ENCODE assay signal across 8 cellular contexts in the genomic region with DNA sequence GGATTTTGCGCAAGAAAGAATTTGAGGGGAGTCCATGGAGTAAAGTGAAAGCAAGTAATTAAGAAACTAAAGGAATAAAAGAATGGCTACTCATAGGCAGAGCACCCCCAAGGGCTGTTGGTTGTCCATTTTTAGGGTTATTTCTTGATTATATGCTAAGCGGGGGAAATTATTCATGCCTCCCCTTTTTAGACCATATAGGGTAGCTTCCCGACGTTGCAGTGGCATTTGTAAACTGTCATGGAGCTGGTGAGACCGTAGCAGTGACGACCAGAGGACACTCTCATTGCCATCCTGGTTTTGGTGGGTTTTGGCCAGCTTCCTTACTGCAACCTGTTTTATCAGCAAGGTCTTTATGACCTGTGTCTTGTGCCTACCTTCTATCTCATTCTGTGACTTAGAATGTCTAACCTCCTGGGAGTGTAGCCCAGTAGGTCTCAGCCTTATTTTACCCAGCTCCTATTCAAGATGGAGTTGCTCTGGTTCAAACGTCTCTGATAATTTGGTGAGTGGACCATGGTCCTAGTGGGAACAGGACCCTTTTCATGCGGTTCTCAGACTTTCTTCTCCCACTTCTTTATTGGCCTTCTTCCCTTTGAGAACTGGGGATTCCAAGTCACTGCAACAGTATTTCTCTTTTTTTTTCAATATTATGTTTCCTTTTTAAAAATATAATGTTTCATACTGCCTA. TPM values are rescaled to one million over a fixed set of nuclear protein-coding genes. Genes with fewer than 3 reads are reported as not detected.
DNase-seq lines count a peak whose midpoint lies in the region; ATAC-seq and TF ChIP-seq lines count a peak whose summit lies in the region.

No MANE protein-coding gene starts in this region.

- no peaks in the 10 kb centered on the region for H3K27me3 Mint-ChIP-seq in activated naive CD4-positive, alpha-beta T cell treated with anti-CD3 and anti-CD28 coated beads, Interleukin-2, amount 50 U/mL, for 24 hours
- no peaks in the 10 kb centered on the region for H3K27me3 Mint-ChIP-seq in activated naive CD8-positive, alpha-beta T cell treated with anti-CD3 and anti-CD28 coated beads, Interleukin-2, amount 50 U/mL, for 24 hours
- no peaks in the 10 kb centered on the region for H3K27me3 Mint-ChIP-seq in mesothelial cell of epicardium (ENCODE audit: low read depth)

- H3K27ac Mint-ChIP-seq in activated naive CD4-positive, alpha-beta T cell treated with anti-CD3 and anti-CD28 coated beads, Interleukin-2, amount 50 U/mL, for 24 hours, result peak overlapping the region; percentile 99
- H3K27ac Mint-ChIP-seq in activated naive CD8-positive, alpha-beta T cell treated with anti-CD3 and anti-CD28 coated beads, Interleukin-2, amount 50 U/mL, for 24 hours, result peak overlapping the region; percentile 99
- peak overlapping the region; percentile 99 for H3K27ac Mint-ChIP-seq in mesothelial cell of epicardium

- in situ Hi-C loops in GM13976 (cut with MboI; ENCODE audit: low sequenced_read_pairs, unreplicated experiment), result no loop called here

- peak overlapping the region; percentile 94 for H3K4me3 Mint-ChIP-seq in activated naive CD4-positive, alpha-beta T cell treated with anti-CD3 and anti-CD28 coated beads, Interleukin-2, amount 50 U/mL, for 24 hours
- H3K4me3 Mint-ChIP-seq in activated naive CD8-positive, alpha-beta T cell treated with anti-CD3 and anti-CD28 coated beads, Interleukin-2, amount 50 U/mL, for 24 hours, result peak overlapping the region; percentile 93
- peak overlapping the region; percentile 85 for H3K4me3 Mint-ChIP-seq in mesothelial cell of epicardium

- peaks cover 78% of the 10 kb centered on the region for H3K4me1 Mint-ChIP-seq in activated naive CD4-positive, alpha-beta T cell treated with anti-CD3 and anti-CD28 coated beads, Interleukin-2, amount 50 U/mL, for 24 hours
- H3K4me1 Mint-ChIP-seq in activated naive CD8-positive, alpha-beta T cell treated with anti-CD3 and anti-CD28 coated beads, Interleukin-2, amount 50 U/mL, for 24 hours, result peaks cover 64% of the 10 kb centered on the region
- peaks cover 28% of the 10 kb centered on the region for H3K4me1 Mint-ChIP-seq in mesothelial cell of epicardium

- DNase-seq in activated naive CD4-positive, alpha-beta T cell treated with Interleukin-2 at 50 U/mL for 16 hours, result no peak
- no peak for DNase-seq in activated naive CD8-positive, alpha-beta T cell treated with anti-CD3 and anti-CD28 coated beads, Interleukin-2, amount 50 U/mL, for 24 hours
- DNase-seq in mesothelial cell of epicardium (ENCODE audit: low spot score in 2 of 2, unreplicated experiment in 2 of 2) (no peak), upper lobe of left lung (no peak), NCI-H1092 treated with DMSO at 0.1 percent for 48 hours (lab: John Stamatoyannopoulos, UW) (no peak), superior temporal gyrus (ENCODE audit: extremely low spot score) (no peak), GM13976 (ENCODE audit: low spot score) (no peak)

- peaks cover 2% of the 10 kb centered on the region for H3K36me3 Mint-ChIP-seq in activated naive CD4-positive, alpha-beta T cell treated with anti-CD3 and anti-CD28 coated beads, Interleukin-2, amount 50 U/mL, for 24 hours
- H3K36me3 Mint-ChIP-seq in activated naive CD8-positive, alpha-beta T cell treated with anti-CD3 and anti-CD28 coated beads, Interleukin-2, amount 50 U/mL, for 24 hours (ENCODE audit: low read depth), result peaks cover 10% of the 10 kb centered on the region
- peaks cover 4% of the 10 kb centered on the region for H3K36me3 Mint-ChIP-seq in mesothelial cell of epicardium

- no peak for TF ChIP-seq POLR2A in upper lobe of left lung (IDR thresholded peaks at IDR 0.05)

- H3K4me1 ChIP-seq in upper lobe of left lung, result peaks cover 17 to 34% (median 24%) of the 10 kb centered on the region in 4 donors

- peak overlapping the region in 2 of 4 donors; percentile 85 to 86 for H3K4me3 ChIP-seq in upper lobe of left lung

- H3K9me3 Mint-ChIP-seq in activated naive CD4-positive, alpha-beta T cell treated with anti-CD3 and anti-CD28 coated beads, Interleukin-2, amount 50 U/mL, for 24 hours, result no peaks in the 10 kb centered on the region
- H3K9me3 Mint-ChIP-seq in activated naive CD8-positive, alpha-beta T cell treated with anti-CD3 and anti-CD28 coated beads, Interleukin-2, amount 50 U/mL, for 24 hours, result no peaks in the 10 kb centered on the region
- no peaks in the 10 kb centered on the region for H3K9me3 Mint-ChIP-seq in mesothelial cell of epicardium

- H3K9me3 ChIP-seq in upper lobe of left lung, result no peaks in the 10 kb centered on the region

- 90 to 93% methylated on average over 8 of the region's 8 CpGs for WGBS in upper lobe of left lung, 2 donors

- no peaks in the 10 kb centered on the region for H3K27me3 ChIP-seq in upper lobe of left lung

- no peak for TF ChIP-seq CTCF in mesothelial cell of epicardium (IDR thresholded peaks at IDR 0.05; ENCODE audit: unreplicated experiment)
- no peak for TF ChIP-seq CTCF in upper lobe of left lung (IDR thresholded peaks at IDR 0.05)
- TF ChIP-seq CTCF in GM13976 (IDR thresholded peaks at IDR 0.05; ENCODE audit: borderline replicate concordance, control extremely low read depth, extremely low read depth, insufficient read depth, missing control alignments), result no peak

- no peaks in the 10 kb centered on the region for H3K36me3 ChIP-seq in upper lobe of left lung

- H3K27ac ChIP-seq in upper lobe of left lung, result peak overlapping the region; percentile 98 to 100 (median 99)

- no peak for TF ChIP-seq EP300 in upper lobe of left lung (IDR thresholded peaks at IDR 0.05)

- no peak for ATAC-seq in activated naive CD8-positive, alpha-beta T cell treated with anti-CD3 and anti-CD28 coated beads, Interleukin-2, amount 50 U/mL, for 24 hours
- ATAC-seq in upper lobe of left lung (ENCODE audit: low FRiP score in 2 of 2), result no peak

RNA-seq across cellular contexts. Expression of gene ERAP1, which starts 1.3 kb away (rescaled TPM):
- total RNA-seq in mesothelial cell of epicardium, result 46.5 to 49.3 TPM (median 48.4 TPM) in 3 replicates
- total RNA-seq in upper lobe of left lung, result 10 to 100 TPM; 26.2 to 62.5 (median 49.5) TPM
